10 cellular contexts compared by ENCODE assay signal in genomic region chr12:104576980-104577925, GRCh38.
A peak's percentile ranks its signal among the peaks of the same experiment; 100 is the strongest.
DNase-seq lines count a peak whose midpoint lies in the region; ATAC-seq, FAIRE-seq and TF ChIP-seq lines count a peak whose summit lies in the region.
"Had no signal": no experiment of that assay in that cellular context is flagged by ENCODE, and none has a peak within 500 bp of the region (broad histone marks: within the 10 kb centered on the region; RNA-seq: fewer than 3 reads in every experiment).

No MANE protein-coding gene starts in this region.

- 9% methylated on average over 10 of the region's 11 CpGs for WGBS in K562 (ENCODE audit: insufficient coverage, low coverage, missing lambda C conversion rate)

- peaks cover 4% of the 10 kb centered on the region for H3K9me1 ChIP-seq in K562 (ENCODE audit: control insufficient read depth, insufficient read depth, low read length)

- H3K4me3 Mint-ChIP-seq in stimulated activated naive B cell treated with anti-CD40 and anti-IgM and Interleukin-4, amounts not matched to agents 10 μg/mL and 1 μg/mL and 100 μg/mL, for 72 hours = no peak overlapping the region

- H3K9ac ChIP-seq in K562 (ENCODE audit: insufficient read depth in 1 of 2, low read depth in 2 of 2, low read length in 2 of 2) = peak overlapping the region; percentile 41 to 66; a peak in 3 of 4 replicates

- in situ Hi-C loops in K562 (cut with MboI) = no loop called here

- H3K79me2 ChIP-seq in K562 (ENCODE audit: control insufficient read depth, insufficient read depth, low read length) (peaks cover 64% of the 10 kb centered on the region), osteoblast (ENCODE audit: insufficient read depth, low read length) (peaks cover 48% of the 10 kb centered on the region)

- TF ChIP-seq CTCF in K562 (IDR thresholded peaks at IDR 0.05 in 2 of 3, conservative IDR thresholded peaks at IDR 0.05 in 1 of 3; ENCODE audit: insufficient read depth in 2 of 3, low read depth in 1 of 3, low read length in 3 of 3) (peak; percentile 12 to 30 (median 27); a peak in 3 of 6 replicates), osteoblast (IDR thresholded peaks at IDR 0.05; ENCODE audit: extremely low read depth, low read depth, low read length) (no peak)

- no TSS peak for BruUV-seq in K562 (replicated peaks; lab: Mats Ljungman, UMichigan)

- H3K4me3 ChIP-seq in K562 (no peak overlapping the region), osteoblast (ENCODE audit: insufficient read depth, low read length) (peak overlapping the region; percentile 36)
- H3K4me3 ChIP-seq: tibial nerve had no signal

- H3K4me2 ChIP-seq in K562 (ENCODE audit: insufficient read depth, low read length) = peak overlapping the region; percentile 72
- H3K4me2 ChIP-seq in osteoblast (ENCODE audit: insufficient read depth, low read length) = peak overlapping the region; percentile 72

- 0 out of 4 replicates have a peak, but pooled peaks of 1 of the 2 experiments have one; percentile 19 for TF ChIP-seq RAD21 in K562 (CRISPR knock-in tag; conservative IDR thresholded peaks at IDR 0.05 in 1 of 2, IDR thresholded peaks at IDR 0.05 in 1 of 2)

- H3K4me1 ChIP-seq in K562 (replicated peaks in 1 of 2; ENCODE audit: control insufficient read depth in 2 of 2, insufficient read depth in 2 of 2, low read length in 2 of 2) (peaks cover 11 to 50% of the 10 kb centered on the region in 2 experiments), osteoblast (ENCODE audit: insufficient read depth, low read length) (peaks cover 48% of the 10 kb centered on the region)

- FAIRE-seq in K562 (lab: Jason Lieb, UNC) = peak; percentile 61

- peak overlapping the region; percentile 46 for H3K27ac ChIP-seq in KOPT-K1 (ENCODE audit: low read depth, low read length, poor library complexity, severe bottlenecking)
- peak overlapping the region; percentile 72 for H3K27ac ChIP-seq in K562 (ENCODE audit: extremely low read depth, low read depth, low read length)
- peak overlapping the region; percentile 90 for H3K27ac ChIP-seq in osteoblast (ENCODE audit: low read depth, low read length)
- H3K27ac ChIP-seq: tibial nerve had no signal

- H3K9me3 ChIP-seq in KOPT-K1 (ENCODE audit: insufficient read depth, low read length, poor library complexity, severe bottlenecking) (no peaks in the 10 kb centered on the region), K562 (replicated peaks; ENCODE audit: control insufficient read depth, insufficient read depth, low read depth, low read length) (no peaks in the 10 kb centered on the region), osteoblast (ENCODE audit: low read depth, low read length) (no peaks in the 10 kb centered on the region)
- H3K9me3 ChIP-seq: tibial nerve had no signal

- no peak overlapping the region for H3K27ac Mint-ChIP-seq in stimulated activated naive B cell treated with anti-CD40 and anti-IgM and Interleukin-4, amounts not matched to agents 10 μg/mL and 1 μg/mL and 100 μg/mL, for 72 hours

- POLR2A ChIA-PET in K562 (lab: Yijun Ruan, JAX) = interaction anchor here (0.8 to 1.5 kb wide), 2 partner anchors 12 to 23 kb away, joined by 3 to 5 read pairs; no protein-coding TSS in a partner anchor

- H4K20me1 ChIP-seq in K562 (replicated peaks; ENCODE audit: control insufficient read depth, insufficient read depth, low read length) = no peaks in the 10 kb centered on the region
- peaks cover 4% of the 10 kb centered on the region for H4K20me1 ChIP-seq in osteoblast (ENCODE audit: insufficient read depth, low read length)

- TF ChIP-seq POLR2A in K562 (conservative IDR thresholded peaks at IDR 0.05) = no peak

- H3K4me1 Mint-ChIP-seq in stimulated activated naive B cell treated with anti-CD40 and anti-IgM and Interleukin-4, amounts not matched to agents 10 μg/mL and 1 μg/mL and 100 μg/mL, for 72 hours = peaks cover 57 to 82% of the 10 kb centered on the region in 2 donors

- no peaks in the 10 kb centered on the region for H3K27me3 ChIP-seq in K562 (ENCODE audit: control insufficient read depth in 2 of 2, insufficient read depth in 2 of 2, low read length in 2 of 2)
- H3K27me3 ChIP-seq in osteoblast (ENCODE audit: insufficient read depth, low read length) = no peaks in the 10 kb centered on the region
- H3K27me3 ChIP-seq: tibial nerve had no signal

- peak; percentile 82 for TF ChIP-seq EP300 in K562 (IDR thresholded peaks at IDR 0.05; ENCODE audit: low read length)

- H2AFZ ChIP-seq in K562 (ENCODE audit: low read depth, low read length) (peak overlapping the region; percentile 34; the same call in 1 of the 2 replicates), osteoblast (ENCODE audit: low read length) (no peak overlapping the region)

- H3K36me3 ChIP-seq in KOPT-K1 (ENCODE audit: insufficient read depth, low read length) (peaks cover 28% of the 10 kb centered on the region), K562 (ENCODE audit: control insufficient read depth, insufficient read depth, low read length) (peaks cover 3% of the 10 kb centered on the region; the same call in 2 of the 3 replicates), osteoblast (ENCODE audit: insufficient read depth, low read length) (no peaks in the 10 kb centered on the region)
- H3K36me3 ChIP-seq: tibial nerve had no signal

- CTCF ChIA-PET in K562 (lab: Yijun Ruan, JAX; ENCODE audit: low intra/inter-chr PET ratio) = interaction anchor here (1.3 kb wide), 1 partner anchor 195 kb away, joined by 3 read pairs; no protein-coding TSS in a partner anchor

- peak; percentile 88 for ATAC-seq in K562
- no peak for ATAC-seq in stimulated activated naive B cell treated with anti-CD40 and anti-IgM and Interleukin-4, amounts not matched to agents 10 μg/mL and 1 μg/mL and 100 μg/mL, for 72 hours (replicated peaks)

- no peaks in the 10 kb centered on the region for H3K27me3 Mint-ChIP-seq in stimulated activated naive B cell treated with anti-CD40 and anti-IgM and Interleukin-4, amounts not matched to agents 10 μg/mL and 1 μg/mL and 100 μg/mL, for 72 hours

- DNase-seq in activated CD4-positive, alpha-beta T cell treated with anti-CD3 and anti-CD28 coated beads for 48 hours = peak; percentile 22
- DNase-seq in activated CD4-positive, alpha-beta T cell treated with anti-CD3 and anti-CD28 coated beads, Interleukin-2, amount 50 U/mL, for 4 hours = no peak
- DNase-seq in K562 (ENCODE audit: extremely low read depth in 1 of 4, low spot score in 3 of 4) (peak; percentile 47 to 86 (median 64)), osteoblast (ENCODE audit: insufficient read length, low spot score, missing footprints) (no peak), NCI-H187 treated with DMSO at 0.1 percent for 48 hours (lab: John Stamatoyannopoulos, UW) (no peak), islet precursor cell (no peak)
- DNase-seq in stimulated activated naive B cell treated with anti-CD40 and anti-IgM and Interleukin-4, amounts not matched to agents 10 μg/mL and 1 μg/mL and 100 μg/mL, for 72 hours = no peak
- DNase-seq: NCI-H1417 treated with DMSO at 0.1 percent for 48 hours had no signal

- H3K9me3 Mint-ChIP-seq in stimulated activated naive B cell treated with anti-CD40 and anti-IgM and Interleukin-4, amounts not matched to agents 10 μg/mL and 1 μg/mL and 100 μg/mL, for 72 hours = no peaks in the 10 kb centered on the region

- peaks cover 28 to 41% of the 10 kb centered on the region in 2 donors for H3K36me3 Mint-ChIP-seq in stimulated activated naive B cell treated with anti-CD40 and anti-IgM and Interleukin-4, amounts not matched to agents 10 μg/mL and 1 μg/mL and 100 μg/mL, for 72 hours

- intact Hi-C loops in K562 (cut with micrococcal nuclease) = loop anchor here (1.0 to 10.0 kb wide), 5 partner anchors 24 to 248 kb away; partner anchors contain the start of gene CHST11

TF ChIP-seq in K562, 482 proteins besides CTCF, POLR2A, EP300 and RAD21 (continues in another document):
- TF ChIP-seq ARID3B (CRISPR knock-in tag; IDR thresholded peaks at IDR 0.05; ENCODE audit: borderline replicate concordance) = no peak
- 0 out of 2 replicates have a peak, but pooled peaks have one; percentile 24 for TF ChIP-seq MEF2A (IDR thresholded peaks at IDR 0.05; ENCODE audit: control insufficient read depth, low read depth, low read length)
- TF ChIP-seq ZKSCAN8 (CRISPR knock-in tag; IDR thresholded peaks at IDR 0.05) = peak; percentile 98
- peak; percentile 32 for TF ChIP-seq MEIS2 (IDR thresholded peaks at IDR 0.05; ENCODE audit: partially characterized antibody)
- peak; percentile 90 for TF ChIP-seq TAL1 (IDR thresholded peaks at IDR 0.05)
- peak; percentile 79 for TF ChIP-seq DPF2 (IDR thresholded peaks at IDR 0.05)
- no peak for TF ChIP-seq BRD4 (IDR thresholded peaks at IDR 0.05)
- TF ChIP-seq MEF2D (tag; conservative IDR thresholded peaks at IDR 0.05; ENCODE audit: low read depth) = no peak
- no peak for TF ChIP-seq HDAC1 (IDR thresholded peaks at IDR 0.05)
- TF ChIP-seq SMARCA4 (IDR thresholded peaks at IDR 0.05) = peak; percentile 77
- TF ChIP-seq MNT (conservative IDR thresholded peaks at IDR 0.05) = peak in 1 of 2 experiments; percentile 12; a peak in 1 of 4 replicates
- TF ChIP-seq RBM25 (IDR thresholded peaks at IDR 0.05; ENCODE audit: low read depth, low read length, severe bottlenecking) = no peak
- TF ChIP-seq KAT2B (IDR thresholded peaks at IDR 0.05; ENCODE audit: low read depth, low read length) = no peak
- TF ChIP-seq SOX6 (IDR thresholded peaks at IDR 0.05) = 0 out of 2 replicates have a peak, but pooled peaks have one; percentile 12

Comparison
In these comparisons a context has a peak if more than half of its experiments do, and no peak if none do; other contexts are left out.
1. DNase-seq: peak in activated CD4-positive, alpha-beta T cell treated with anti-CD3 and anti-CD28 coated beads for 48 hours (single experiment) and K562 (4 of 4); none in activated CD4-positive, alpha-beta T cell treated with anti-CD3 and anti-CD28 coated beads, Interleukin-2, amount 50 U/mL, for 4 hours (0 of 2), osteoblast (single experiment), NCI-H187 treated with DMSO at 0.1 percent for 48 hours (single experiment), stimulated activated naive B cell treated with anti-CD40 and anti-IgM and Interleukin-4, amounts not matched to agents 10 μg/mL and 1 μg/mL and 100 μg/mL, for 72 hours (single experiment) and islet precursor cell (single experiment).
2. Peak in every context shown above with its lines, with median percentiles within 50 percentile points of each other: H3K27ac ChIP-seq.